ENCODE assay signal across 19 cellular contexts in genomic region chr14:106547735-106548550, GRCh38.
"Had no signal": no experiment of that assay in that cellular context is flagged by ENCODE, and none has a peak within 500 bp of the region (broad histone marks: within the 10 kb centered on the region; RNA-seq: fewer than 3 reads in every experiment).

No MANE protein-coding gene starts in this region.

- H3K4me3 Mint-ChIP-seq: neural crest cell, T-cell had no signal

- H3K4me1 ChIP-seq: gastrocnemius medialis, left ventricle myocardium inferior, tibial artery had no signal

- H3K36me3 Mint-ChIP-seq: T-cell had no signal

- ATAC-seq: esophagus mucosa; gastrocnemius medialis; SK-N-SH treated with all-trans-retinoic acid at 6 μM for 48 hours; stimulated activated naive CD8-positive, alpha-beta T cell treated with anti-CD3 and anti-CD28 coated beads, Interleukin-15, Interleukin-2, amounts not matched to agents 100 U/mL and 50 U/mL, for 24 hours; T-cell had no signal

- H3K27ac ChIP-seq: gastrocnemius medialis, left ventricle myocardium inferior, tibial artery had no signal

- H3K9me3 ChIP-seq: gastrocnemius medialis, left ventricle myocardium inferior, tibial artery had no signal

- H3K9me3 Mint-ChIP-seq: T-cell had no signal

- H3K27me3 ChIP-seq: gastrocnemius medialis, tibial artery had no signal

- H3K27me3 Mint-ChIP-seq: progenitor cell of endocrine pancreas had no signal

- H3K4me3 ChIP-seq: gastrocnemius medialis, left ventricle myocardium inferior, tibial artery had no signal

- H3K36me3 ChIP-seq: gastrocnemius medialis, left ventricle myocardium inferior, tibial artery had no signal

- H3K4me1 Mint-ChIP-seq: neural crest cell had no signal

- DNase-seq: activated CD4-positive, alpha-beta T cell treated with anti-CD3 and anti-CD28 coated beads, Interleukin-2, amount 50 U/mL, for 4 hours; activated CD4-positive, CD25-positive, alpha-beta regulatory T cell treated with anti-CD3 and anti-CD28 coated beads, Interleukin-2, amount 50 U/mL, for 72 hours; activated naive CD4-positive, alpha-beta T cell treated with anti-CD3 and anti-CD28 coated beads, Interleukin-2, amount 50 U/mL, for 16 hours; effector CD4-positive, alpha-beta T cell; gastrocnemius medialis; head of caudate nucleus; kidney; left ventricle myocardium inferior; mammary epithelial cell; stimulated activated CD4-positive, alpha-beta T cell treated with anti-CD3 and anti-CD28 coated beads, Interleukin-2, amount 100 ng/mL, for 24 hours; stimulated activated naive CD8-positive, alpha-beta T cell treated with anti-CD3 and anti-CD28 coated beads, Interleukin-15, Interleukin-2, amounts not matched to agents 100 U/mL and 50 U/mL, for 24 hours; substantia nigra; T-cell; T-helper 9 cell; tibial artery had no signal

- H3K27ac Mint-ChIP-seq: progenitor cell of endocrine pancreas, T-cell had no signal
